In genomic region chr10:8378198-8378983, GRCh38 we compare ENCODE assay signal across 25 cellular contexts.
DNase-seq lines count a peak whose midpoint lies in the region; ATAC-seq and TF ChIP-seq lines count a peak whose summit lies in the region.
"Had no signal": no experiment of that assay in that cellular context is flagged by ENCODE, and none has a peak within 500 bp of the region (broad histone marks: within the 10 kb centered on the region; RNA-seq: fewer than 3 reads in every experiment).

No MANE protein-coding gene starts in this region.

- peaks cover 21% of the 10 kb centered on the region for H3K4me1 Mint-ChIP-seq in WTC11
- H3K4me1 Mint-ChIP-seq: CD14-positive monocyte, IgD-negative memory B cell had no signal

- peak in 5 of 8 donors; percentile 28 to 80 (median 71) for ATAC-seq in heart right ventricle
- no peak for ATAC-seq in Right ventricle myocardium superior (ENCODE audit: poor library complexity)
- peak; percentile 43; the same call in 1 of the 2 replicates for ATAC-seq in WTC11
- no peak for ATAC-seq in lower lobe of right lung
- ATAC-seq in upper lobe of left lung (ENCODE audit: low FRiP score in 2 of 2): no peak
- ATAC-seq in HG03460 (IDR thresholded peaks at IDR 0.05; ENCODE audit: unreplicated experiment): no peak
- no peak for ATAC-seq in GM18505 (IDR thresholded peaks at IDR 0.05; ENCODE audit: unreplicated experiment)
- ATAC-seq: activated CD8-positive, alpha-beta T cell treated with anti-CD3 and anti-CD28 coated beads for 36 hours; activated T-helper 17 cell treated with anti-CD3 and anti-CD28 coated beads, Interleukin-2, amount 50 U/mL, for 72 hours; natural killer cell; SK-N-SH treated with all-trans-retinoic acid at 6 μM for 48 hours had no signal

- intact Hi-C loops in heart right ventricle (cut with DNase I) (loop anchor here in 4 of 10 donors (10.0 kb wide), 3 partner anchors 314 to 526 kb away; partner anchors contain the start of gene GATA3 (in 3 of the 4)), Right ventricle myocardium superior (cut with DNase I) (no loop called here), lower lobe of right lung (cut with DNase I) (no loop called here)

- H3K4me3 ChIP-seq in heart right ventricle: peak overlapping the region in 5 of 10 donors; percentile 18 to 31 (median 25)
- no peak overlapping the region for H3K4me3 ChIP-seq in lower lobe of right lung
- H3K4me3 ChIP-seq in upper lobe of left lung: peak overlapping the region in 2 of 4 donors; percentile 13 to 20
- H3K4me3 ChIP-seq: prostate gland had no signal

- no peak for DNase-seq in heart right ventricle
- no peak for DNase-seq in Right ventricle myocardium superior
- DNase-seq in WTC11 (ENCODE audit: low spot score): no peak
- DNase-seq in lower lobe of right lung: no peak
- no peak for DNase-seq in upper lobe of left lung
- DNase-seq in SW480 (ENCODE audit: low spot score): no peak
- DNase-seq: 8988T; activated CD8-positive, alpha-beta memory T cell treated with anti-CD3 and anti-CD28 coated beads, Interleukin-2, amount 50 U/mL, for 48 hours; activated CD8-positive, alpha-beta T cell treated with anti-CD3 and anti-CD28 coated beads for 36 hours; amygdala; natural killer cell; NCI-H1092 treated with DMSO at 0.1 percent for 48 hours; NCI-H1694 treated with DMSO at 0.1 percent for 48 hours; NCI-H510A; occipital lobe; stimulated activated CD4-positive, alpha-beta T cell treated with anti-CD3 and anti-CD28 coated beads, Interleukin-4, amount 100 ng/mL, for 24 hours had no signal

- no peaks in the 10 kb centered on the region for H3K36me3 ChIP-seq in heart right ventricle
- no peaks in the 10 kb centered on the region for H3K36me3 ChIP-seq in lower lobe of right lung
- no peaks in the 10 kb centered on the region for H3K36me3 ChIP-seq in upper lobe of left lung
- H3K36me3 ChIP-seq: prostate gland had no signal

- H3K4me1 ChIP-seq in heart right ventricle (peaks cover 0 to 35% (median 9%) of the 10 kb centered on the region in 9 donors), lower lobe of right lung (no peaks in the 10 kb centered on the region), upper lobe of left lung (peaks cover 0 to 10% (median 6%) of the 10 kb centered on the region in 4 donors)
- H3K4me1 ChIP-seq: prostate gland had no signal

- CTCF ChIA-PET in WTC11 (lab: Charles Lee): interaction anchor here (0.6 kb wide), 1 partner anchor 207 kb away, joined by 4 read pairs; no protein-coding TSS in a partner anchor

- TF ChIP-seq POLR2A in upper lobe of left lung (IDR thresholded peaks at IDR 0.05) (no peak), GM18505 (IDR thresholded peaks at IDR 0.05; ENCODE audit: borderline replicate concordance, extremely low read depth, insufficient read depth, insufficient read length) (no peak)

- H3K9me3 Mint-ChIP-seq in WTC11: no peaks in the 10 kb centered on the region
- H3K9me3 Mint-ChIP-seq: activated CD8-positive, alpha-beta T cell treated with anti-CD3 and anti-CD28 coated beads for 36 hours; activated naive CD4-positive, alpha-beta T cell treated with anti-CD3 and anti-CD28 coated beads, Interleukin-2, amount 50 U/mL, for 24 hours; activated T-helper 17 cell treated with anti-CD3 and anti-CD28 coated beads, Interleukin-2, amount 50 U/mL, for 72 hours; natural killer cell; type B pancreatic cell had no signal

- H3K9me3 ChIP-seq in heart right ventricle (no peaks in the 10 kb centered on the region), lower lobe of right lung (no peaks in the 10 kb centered on the region), upper lobe of left lung (no peaks in the 10 kb centered on the region)
- H3K9me3 ChIP-seq: prostate gland had no signal

- H3K27ac Mint-ChIP-seq in WTC11: no peak overlapping the region
- H3K27ac Mint-ChIP-seq: activated CD8-positive, alpha-beta T cell treated with anti-CD3 and anti-CD28 coated beads for 36 hours; activated naive CD4-positive, alpha-beta T cell treated with anti-CD3 and anti-CD28 coated beads, Interleukin-2, amount 50 U/mL, for 24 hours; activated T-helper 17 cell treated with anti-CD3 and anti-CD28 coated beads, Interleukin-2, amount 50 U/mL, for 72 hours; IgD-negative memory B cell; natural killer cell; type B pancreatic cell had no signal

- H3K36me3 Mint-ChIP-seq in WTC11: no peaks in the 10 kb centered on the region
- H3K36me3 Mint-ChIP-seq: activated naive CD4-positive, alpha-beta T cell treated with anti-CD3 and anti-CD28 coated beads, Interleukin-2, amount 50 U/mL, for 24 hours; CD14-positive monocyte; IgD-negative memory B cell; natural killer cell; type B pancreatic cell had no signal

- 59 to 61% methylated on average over 10 of the region's 10 CpGs for WGBS in heart right ventricle, 2 donors
- WGBS in upper lobe of left lung, 2 donors: 53 to 64% methylated on average over 10 of the region's 10 CpGs

- TF ChIP-seq CTCF in heart right ventricle (IDR thresholded peaks at IDR 0.05) (no peak), WTC11 (IDR thresholded peaks at IDR 0.05) (no peak), lower lobe of right lung (IDR thresholded peaks at IDR 0.05) (no peak), upper lobe of left lung (IDR thresholded peaks at IDR 0.05) (no peak)

- H3K27me3 Mint-ChIP-seq in WTC11 (ENCODE audit: low read depth): no peaks in the 10 kb centered on the region
- H3K27me3 Mint-ChIP-seq: activated naive CD4-positive, alpha-beta T cell treated with anti-CD3 and anti-CD28 coated beads, Interleukin-2, amount 50 U/mL, for 24 hours; activated T-helper 17 cell treated with anti-CD3 and anti-CD28 coated beads, Interleukin-2, amount 50 U/mL, for 72 hours; type B pancreatic cell had no signal

- peaks cover 0 to 6% (median 0%) of the 10 kb centered on the region in 7 donors for H3K27me3 ChIP-seq in heart right ventricle
- H3K27me3 ChIP-seq in lower lobe of right lung (ENCODE audit: low read depth): no peaks in the 10 kb centered on the region
- no peaks in the 10 kb centered on the region for H3K27me3 ChIP-seq in upper lobe of left lung

- no peak for TF ChIP-seq EP300 in upper lobe of left lung (IDR thresholded peaks at IDR 0.05)

- POLR2A ChIA-PET in WTC11 (lab: Charles Lee): no interaction called here

- no peak overlapping the region for H3K4me3 Mint-ChIP-seq in WTC11
- H3K4me3 Mint-ChIP-seq: activated CD8-positive, alpha-beta T cell treated with anti-CD3 and anti-CD28 coated beads for 36 hours; activated naive CD4-positive, alpha-beta T cell treated with anti-CD3 and anti-CD28 coated beads, Interleukin-2, amount 50 U/mL, for 24 hours; activated T-helper 17 cell treated with anti-CD3 and anti-CD28 coated beads, Interleukin-2, amount 50 U/mL, for 72 hours; CD14-positive monocyte; IgD-negative memory B cell; natural killer cell; type B pancreatic cell had no signal

- H3K27ac ChIP-seq in heart right ventricle (peak overlapping the region in 9 of 10 donors; percentile 33 to 82 (median 66)), lower lobe of right lung (peak overlapping the region; percentile 51), upper lobe of left lung (peak overlapping the region; percentile 24 to 82 (median 48))
- H3K27ac ChIP-seq: prostate gland had no signal

TF ChIP-seq in WTC11, 78 proteins besides CTCF, POLR2A, EP300 and RAD21:
- TF ChIP-seq OVOL2 (CRISPR knock-in tag; IDR thresholded peaks at IDR 0.05; ENCODE audit: borderline replicate concordance) (no peak), JUN (CRISPR knock-in tag; IDR thresholded peaks at IDR 0.05) (no peak)

Comparison
In these comparisons a context has a peak if more than half of its experiments do, and no peak if none do; other contexts are left out.
1. ATAC-seq: peak in heart right ventricle (5 of 8) and WTC11 (single experiment); none in Right ventricle myocardium superior (single experiment), lower lobe of right lung (0 of 2), upper lobe of left lung (0 of 2), HG03460 (single experiment) and GM18505 (single experiment).
2. Peak in every context shown above with its lines, with median percentiles within 50 percentile points of each other: H3K27ac ChIP-seq.